In genomic region chr17:64969046-64969501, GRCh38 we compare ENCODE assay signal across 16 cellular contexts. TPM values are rescaled to one million over a fixed set of nuclear protein-coding genes. Genes with fewer than 3 reads are reported as not detected.
DNase-seq lines count a peak whose midpoint lies in the region; ATAC-seq and TF ChIP-seq lines count a peak whose summit lies in the region.
"Had no signal": no experiment of that assay in that cellular context is flagged by ENCODE, and none has a peak within 500 bp of the region (broad histone marks: within the 10 kb centered on the region; RNA-seq: fewer than 3 reads in every experiment).

No MANE protein-coding gene starts in this region.

- POLR2A ChIA-PET in naive thymus-derived CD8-positive, alpha-beta T cell (lab: Charles Lee) = interaction anchor here (1.0 to 1.6 kb wide), 3 partner anchors 10 to 153 kb away, joined by 3 to 5 read pairs (median 4); no protein-coding TSS in a partner anchor

- H4K20me1 ChIP-seq in DND-41 (ENCODE audit: insufficient read depth, low read length) (no peaks in the 10 kb centered on the region), MM.1S (ENCODE audit: insufficient read depth, low read length) (no peaks in the 10 kb centered on the region)

- H3K27ac ChIP-seq in DND-41 (ENCODE audit: low read length) (peak overlapping the region; percentile 88), MM.1S (ENCODE audit: low read length) (peak overlapping the region; percentile 46; the same call in 1 of the 2 replicates)
- H3K27ac ChIP-seq: cardiac muscle cell, epithelial cell of prostate, hepatocyte, HL-60 had no signal

- H3K27me3 ChIP-seq in DND-41 (ENCODE audit: insufficient read depth, low read length, poor library complexity) (no peaks in the 10 kb centered on the region), MM.1S (replicated peaks; ENCODE audit: insufficient read depth, low read length) (no peaks in the 10 kb centered on the region)
- H3K27me3 ChIP-seq: cardiac muscle cell, hepatocyte, upper lobe of left lung had no signal

- no peaks in the 10 kb centered on the region for H3K27me3 Mint-ChIP-seq in activated T-helper 2 cell treated with anti-CD3 and anti-CD28 coated beads, Interferon-gamma antibody, Interleukin-2, Interleukin-4, amounts not matched to agents 10 μg/mL and 5 μg/mL and 100 μg/mL, durations not matched to agents 14 hours and 24 hours and 36 hours (ENCODE audit: low read depth)
- no peaks in the 10 kb centered on the region for H3K27me3 Mint-ChIP-seq in naive thymus-derived CD8-positive, alpha-beta T cell

- H3K9ac ChIP-seq in DND-41 (ENCODE audit: low read depth, low read length) (peak overlapping the region; percentile 20; the same call in 1 of the 2 replicates), MM.1S (ENCODE audit: low read length) (no peak overlapping the region)

- H3K4me3 Mint-ChIP-seq in activated T-helper 2 cell treated with anti-CD3 and anti-CD28 coated beads, Interferon-gamma antibody, Interleukin-2, Interleukin-4, amounts not matched to agents 10 μg/mL and 5 μg/mL and 100 μg/mL, durations not matched to agents 14 hours and 24 hours and 36 hours (ENCODE audit: low read depth) = peak overlapping the region; percentile 15
- peak overlapping the region; percentile 16 to 73 (median 62) for H3K4me3 Mint-ChIP-seq in naive thymus-derived CD8-positive, alpha-beta T cell

- TF ChIP-seq CTCF in DND-41 (IDR thresholded peaks at IDR 0.05; ENCODE audit: borderline replicate concordance, extremely low read depth, low read length, poor library complexity, severe bottlenecking) = no peak
- TF ChIP-seq CTCF in MM.1S (IDR thresholded peaks at IDR 0.05; ENCODE audit: low read length) = no peak

- H2AFZ ChIP-seq in DND-41 (ENCODE audit: low read depth, low read length) (no peak overlapping the region), MM.1S (ENCODE audit: low read length) (no peak overlapping the region)
- H2AFZ ChIP-seq: hepatocyte had no signal

- H3K4me2 ChIP-seq in DND-41 (ENCODE audit: insufficient read depth, low read length) (peak overlapping the region; percentile 25), MM.1S (ENCODE audit: low read depth, low read length) (no peak overlapping the region)
- H3K4me2 ChIP-seq: hepatocyte had no signal

- H3K4me3 ChIP-seq in DND-41 (ENCODE audit: low read depth in 1 of 2, low read length in 2 of 2) (no peak overlapping the region), MM.1S (ENCODE audit: low read length) (no peak overlapping the region)
- H3K4me3 ChIP-seq: cardiac muscle cell, hepatocyte, upper lobe of left lung had no signal

- H3F3A ChIP-seq in MM.1S (ENCODE audit: insufficient read depth, low read length) = peaks cover 20% of the 10 kb centered on the region

- peaks cover 23% of the 10 kb centered on the region for H3K36me3 ChIP-seq in DND-41 (ENCODE audit: insufficient read depth, low read length)
- no peaks in the 10 kb centered on the region for H3K36me3 ChIP-seq in MM.1S (replicated peaks; ENCODE audit: insufficient read depth, low read length)

- H3K9me3 ChIP-seq in DND-41 (ENCODE audit: insufficient read depth, low read length, severe bottlenecking) (no peaks in the 10 kb centered on the region), MM.1S (replicated peaks; ENCODE audit: insufficient read depth, low read length) (no peaks in the 10 kb centered on the region)
- H3K9me3 ChIP-seq: upper lobe of left lung had no signal

- peak overlapping the region; percentile 79 for H3K27ac Mint-ChIP-seq in activated T-helper 2 cell treated with anti-CD3 and anti-CD28 coated beads, Interferon-gamma antibody, Interleukin-2, Interleukin-4, amounts not matched to agents 10 μg/mL and 5 μg/mL and 100 μg/mL, durations not matched to agents 14 hours and 24 hours and 36 hours
- H3K27ac Mint-ChIP-seq in naive thymus-derived CD8-positive, alpha-beta T cell = peak overlapping the region; percentile 77 to 95 (median 86)

- no peaks in the 10 kb centered on the region for H3K9me2 ChIP-seq in MM.1S (replicated peaks; ENCODE audit: insufficient read depth, low read length)

- DNase-seq in DND-41 = no peak
- DNase-seq in MM.1S = peak; percentile 9
- DNase-seq in activated T-helper 2 cell treated with anti-CD3 and anti-CD28 coated beads, Interferon-gamma antibody, Interleukin-2, Interleukin-4, amounts not matched to agents 10 μg/mL and 5 μg/mL and 100 μg/mL, durations not matched to agents 14 hours and 24 hours and 36 hours (ENCODE audit: low spot score) = no peak
- DNase-seq in naive thymus-derived CD8-positive, alpha-beta T cell = peak in 1 of 10 donors; percentile 21
- DNase-seq: Calu3, NCI-H1092, upper lobe of left lung had no signal

- H3K79me2 ChIP-seq in DND-41 (ENCODE audit: insufficient read depth, low read length) = peaks cover 9% of the 10 kb centered on the region
- no peaks in the 10 kb centered on the region for H3K79me2 ChIP-seq in MM.1S (ENCODE audit: low read length)

- H3K36me3 Mint-ChIP-seq in activated T-helper 2 cell treated with anti-CD3 and anti-CD28 coated beads, Interferon-gamma antibody, Interleukin-2, Interleukin-4, amounts not matched to agents 10 μg/mL and 5 μg/mL and 100 μg/mL, durations not matched to agents 14 hours and 24 hours and 36 hours (ENCODE audit: low read depth) = peaks cover 32% of the 10 kb centered on the region
- peaks cover 0 to 9% (median 5%) of the 10 kb centered on the region in 3 donors for H3K36me3 Mint-ChIP-seq in naive thymus-derived CD8-positive, alpha-beta T cell

- H3K4me1 ChIP-seq in DND-41 (ENCODE audit: insufficient read depth, low read length) (peaks cover 84% of the 10 kb centered on the region), MM.1S (ENCODE audit: low read length) (peaks cover 32% of the 10 kb centered on the region)

- intact Hi-C loops in activated T-helper 2 cell treated with anti-CD3 and anti-CD28 coated beads, Interferon-gamma antibody, Interleukin-2, Interleukin-4, amounts not matched to agents 10 μg/mL and 5 μg/mL and 100 μg/mL, durations not matched to agents 14 hours and 24 hours and 36 hours (cut with micrococcal nuclease) = loop anchor here (2.0 to 10.0 kb wide), 3 partner anchors 16 to 254 kb away; partner anchors contain the start of gene RGS9

- ATAC-seq in DND-41 (ENCODE audit: insufficient read depth, low read depth) (peak; percentile 6; the same call in 1 of the 3 replicates), esophagus mucosa (no peak), HG03159 (IDR thresholded peaks at IDR 0.05; ENCODE audit: unreplicated experiment) (no peak), HG03025 (IDR thresholded peaks at IDR 0.05; ENCODE audit: low FRiP score, unreplicated experiment) (no peak), HG03520 (IDR thresholded peaks at IDR 0.05; ENCODE audit: unreplicated experiment) (no peak)
- no peak for ATAC-seq in naive thymus-derived CD8-positive, alpha-beta T cell
- ATAC-seq: Right ventricle myocardium inferior had no signal

- no peaks in the 10 kb centered on the region for H3K9me3 Mint-ChIP-seq in activated T-helper 2 cell treated with anti-CD3 and anti-CD28 coated beads, Interferon-gamma antibody, Interleukin-2, Interleukin-4, amounts not matched to agents 10 μg/mL and 5 μg/mL and 100 μg/mL, durations not matched to agents 14 hours and 24 hours and 36 hours
- no peaks in the 10 kb centered on the region for H3K9me3 Mint-ChIP-seq in naive thymus-derived CD8-positive, alpha-beta T cell

- peaks cover 62% of the 10 kb centered on the region for H3K4me1 Mint-ChIP-seq in activated T-helper 2 cell treated with anti-CD3 and anti-CD28 coated beads, Interferon-gamma antibody, Interleukin-2, Interleukin-4, amounts not matched to agents 10 μg/mL and 5 μg/mL and 100 μg/mL, durations not matched to agents 14 hours and 24 hours and 36 hours (ENCODE audit: low read depth)
- H3K4me1 Mint-ChIP-seq in naive thymus-derived CD8-positive, alpha-beta T cell = peaks cover 18 to 82% (median 55%) of the 10 kb centered on the region in 4 donors

RNA-seq across cellular contexts. Expression of gene LRRC37A3, which starts 49.8 kb away (rescaled TPM):
- total RNA-seq in activated T-helper 2 cell treated with anti-CD3 and anti-CD28 coated beads, Interferon-gamma antibody, Interleukin-2, Interleukin-4, amounts not matched to agents 10 μg/mL and 5 μg/mL and 100 μg/mL, durations not matched to agents 14 hours and 24 hours and 36 hours = 10.5 and 16.1 TPM in 2 replicates
- 10 to 100 TPM; 28.5 to 30.1 TPM for total RNA-seq in naive thymus-derived CD8-positive, alpha-beta T cell
- polyA plus RNA-seq in naive thymus-derived CD8-positive, alpha-beta T cell = 1 to 10 TPM in 2 of 3 donors, under 1 TPM in 1; 0.75 to 2.9 (median 1.1) TPM
- total RNA-seq in esophagus mucosa = 5.6 TPM
